Comparison of ENCODE assay signal across 8 cellular contexts in the genomic region with DNA sequence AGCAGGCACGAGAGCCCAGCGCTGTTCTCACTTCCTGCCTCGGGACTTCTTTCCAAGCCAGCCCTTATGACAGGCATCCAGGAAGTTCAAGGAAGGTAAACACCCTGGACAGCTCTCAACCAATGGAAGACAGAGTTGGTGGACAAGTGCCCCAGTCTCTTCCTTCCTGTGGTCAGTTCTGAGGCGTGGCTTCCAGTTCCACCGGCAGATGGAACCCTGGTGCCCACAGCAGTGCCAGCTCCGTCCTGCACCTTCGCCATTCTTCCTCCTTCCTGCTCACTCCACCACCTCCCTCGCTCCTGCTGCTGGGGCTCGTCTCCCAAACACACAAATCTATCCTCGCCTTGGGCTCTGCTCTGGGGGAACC.
DNase-seq lines count a peak whose midpoint lies in the region; ATAC-seq, FAIRE-seq and TF ChIP-seq lines count a peak whose summit lies in the region.

No MANE protein-coding gene starts in this region.

- no peak for FAIRE-seq in pancreas (lab: Jason Lieb, UNC)

- H3K27me3 ChIP-seq in dorsolateral prefrontal cortex (peaks cover 0 to under 1% (median 0%) of the 10 kb centered on the region in 45 donors), pancreas (no peaks in the 10 kb centered on the region)

- intact Hi-C loops in dorsolateral prefrontal cortex (cut with DNase I) = no loop called here
- intact Hi-C loops in pancreas (cut with DNase I) = no loop called here

- no peak overlapping the region for H3K4me3 ChIP-seq in dorsolateral prefrontal cortex
- no peak overlapping the region for H3K4me3 ChIP-seq in pancreas

- H3K27ac ChIP-seq in dorsolateral prefrontal cortex (no peak overlapping the region), pancreas (peak overlapping the region in 3 of 4 donors; percentile 28 to 53 (median 36))

- H3K4me1 ChIP-seq in pancreas = no peaks in the 10 kb centered on the region

- ATAC-seq in pancreas = peak; percentile 69 to 90 (median 80)
- ATAC-seq in activated CD4-positive, CD25-positive, alpha-beta regulatory T cell treated with anti-CD3 and anti-CD28 coated beads, Interleukin-2, amount 50 U/mL, for 24 hours = no peak
- no peak for ATAC-seq in HG02623 (IDR thresholded peaks at IDR 0.05; ENCODE audit: unreplicated experiment)
- ATAC-seq in GM18520 (IDR thresholded peaks at IDR 0.05; ENCODE audit: unreplicated experiment) = no peak

- no peaks in the 10 kb centered on the region for H3K9me3 ChIP-seq in pancreas

- H3K36me3 ChIP-seq in pancreas = no peaks in the 10 kb centered on the region

- DNase-seq in DMS53 treated with DMSO at 0.1 percent for 48 hours (lab: John Stamatoyannopoulos, UW; ENCODE audit: unreplicated experiment) (peak; percentile 36), MV-4-11 (lab: John Stamatoyannopoulos, UW) (peak; percentile 66), dorsolateral prefrontal cortex (peak in 6 of 10 donors; percentile 19 to 78 (median 55)), pancreas (peak in 2 of 6 donors; percentile 22 to 42), NCI-H1930 (lab: John Stamatoyannopoulos, UW) (no peak)

- 64 to 69% methylated on average over 10 of the region's 10 CpGs for WGBS in pancreas, 2 donors

- peak in 8 of 56 donors; percentile 6 to 32 (median 10) for TF ChIP-seq CTCF in dorsolateral prefrontal cortex (IDR thresholded peaks at IDR 0.05 in 54 of 56, conservative IDR thresholded peaks at IDR 0.05 in 2 of 56; ENCODE audit: low read depth in 1 of 56, partially characterized antibody in 56 of 56)
- no peak for TF ChIP-seq CTCF in pancreas (IDR thresholded peaks at IDR 0.05)

Comparison
In these comparisons a context has a peak if more than half of its experiments do, and no peak if none do; other contexts are left out.
1. DNase-seq: peak in DMS53 treated with DMSO at 0.1 percent for 48 hours (single experiment), MV-4-11 (single experiment) and dorsolateral prefrontal cortex (6 of 10); none in NCI-H1930 (0 of 2).
2. H3K27ac ChIP-seq: peak in pancreas (3 of 4); none in dorsolateral prefrontal cortex (0 of 59).
3. ATAC-seq: peak in pancreas (4 of 4); none in activated CD4-positive, CD25-positive, alpha-beta regulatory T cell treated with anti-CD3 and anti-CD28 coated beads, Interleukin-2, amount 50 U/mL, for 24 hours (0 of 2), HG02623 (single experiment) and GM18520 (single experiment).